In the genomic region with DNA sequence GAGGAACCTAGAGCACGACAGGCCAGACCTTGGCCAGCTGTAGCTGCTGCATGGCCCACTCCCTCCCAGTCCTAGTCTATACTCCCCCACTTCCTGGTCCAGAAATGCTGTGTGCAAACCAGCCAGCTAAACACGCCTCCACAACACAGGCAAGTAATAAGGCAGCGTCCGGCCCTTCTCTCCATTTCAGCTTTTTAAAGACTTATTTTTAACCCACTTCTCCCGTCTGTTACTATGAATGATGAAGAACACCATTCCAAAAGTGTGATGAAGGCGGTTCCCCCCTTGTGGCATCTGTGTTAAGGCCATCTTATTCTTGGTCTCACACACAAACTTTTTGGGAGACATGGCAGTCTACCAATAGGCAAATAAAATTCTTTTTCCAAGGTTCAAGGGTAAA, we compare ENCODE assay signal across 16 cellular contexts. TPM values are rescaled to one million over a fixed set of nuclear protein-coding genes. Genes with fewer than 3 reads are reported as not detected.
DNase-seq lines count a peak whose midpoint lies in the region; ATAC-seq and TF ChIP-seq lines count a peak whose summit lies in the region.
"Had no signal": no experiment of that assay in that cellular context is flagged by ENCODE, and none has a peak within 500 bp of the region (broad histone marks: within the 10 kb centered on the region; RNA-seq: fewer than 3 reads in every experiment).

No MANE protein-coding gene starts in this region.

- TF ChIP-seq CTCF in NB4 (IDR thresholded peaks at IDR 0.05; ENCODE audit: low read depth, low read length) (no peak), dorsolateral prefrontal cortex (IDR thresholded peaks at IDR 0.05 in 54 of 56, conservative IDR thresholded peaks at IDR 0.05 in 2 of 56; ENCODE audit: low read depth in 1 of 56, partially characterized antibody in 56 of 56) (peak in 2 of 56 donors; percentile 5 to 13), nephron (IDR thresholded peaks at IDR 0.05; ENCODE audit: unreplicated experiment in 3 of 3) (no peak), suprapubic skin (IDR thresholded peaks at IDR 0.05) (no peak)

- TF ChIP-seq EP300 in suprapubic skin (IDR thresholded peaks at IDR 0.05), result no peak

- intact Hi-C loops in dorsolateral prefrontal cortex (cut with DNase I), result loop anchor here in 1 of 2 donors (5.0 to 10.0 kb wide), 4 partner anchors 54 to 219 kb away; no protein-coding TSS in a partner anchor

- H3K27me3 ChIP-seq in dorsolateral prefrontal cortex (no peaks in the 10 kb centered on the region), suprapubic skin (no peaks in the 10 kb centered on the region)

- H3K27ac Mint-ChIP-seq in nephron, result peak overlapping the region in 1 of 3 experiments; percentile 8
- H3K27ac Mint-ChIP-seq: CD4-positive, alpha-beta T cell had no signal

- no peak overlapping the region for H3K4me3 ChIP-seq in NB4 (ENCODE audit: low read depth, low read length)
- H3K4me3 ChIP-seq in dorsolateral prefrontal cortex, result peak overlapping the region in 5 of 59 donors; percentile 8 to 21 (median 12)
- no peak overlapping the region for H3K4me3 ChIP-seq in suprapubic skin
- H3K4me3 ChIP-seq: GM23248, HAP-1 had no signal

- H3K27ac ChIP-seq in dorsolateral prefrontal cortex (peak overlapping the region in 40 of 59 donors; percentile 2 to 93 (median 59)), suprapubic skin (no peak overlapping the region)
- H3K27ac ChIP-seq: GM23248, HL-60 had no signal

- ATAC-seq in HG03521 (IDR thresholded peaks at IDR 0.05; ENCODE audit: unreplicated experiment), result no peak
- no peak for ATAC-seq in HG02678 (IDR thresholded peaks at IDR 0.05; ENCODE audit: unreplicated experiment)

- peaks cover 13% of the 10 kb centered on the region for H3K4me1 ChIP-seq in suprapubic skin
- H3K4me1 ChIP-seq: Caco-2 had no signal

- no peaks in the 10 kb centered on the region for H3K36me3 ChIP-seq in suprapubic skin
- H3K36me3 ChIP-seq: BE2C, HAP-1 had no signal

- peaks cover 14% of the 10 kb centered on the region for H3K27me3 Mint-ChIP-seq in nephron (ENCODE audit: low read depth)

- H3K4me3 Mint-ChIP-seq in nephron, result peak overlapping the region in 2 of 3 experiments; percentile 27 to 36

- H3K9me3 ChIP-seq in suprapubic skin, result no peaks in the 10 kb centered on the region
- H3K9me3 ChIP-seq: BE2C, Caco-2, HAP-1 had no signal

- peak; percentile 24 for DNase-seq in NB4 (ENCODE audit: low read depth)
- DNase-seq in dorsolateral prefrontal cortex, result no peak
- DNase-seq in suprapubic skin (ENCODE audit: low spot score in 2 of 2), result no peak
- DNase-seq: ACHN; BE2C; C1 segment of cervical spinal cord; Caco-2; CD4-positive, alpha-beta T cell; GM23248 had no signal

- H3K36me3 Mint-ChIP-seq in nephron (ENCODE audit: low read depth), result peaks cover 3% of the 10 kb centered on the region

- WGBS in suprapubic skin, result 75% methylated on average over 6 of the region's 6 CpGs

- TF ChIP-seq POLR2A in NB4 (IDR thresholded peaks at IDR 0.05; ENCODE audit: extremely low read depth, insufficient read length), result no peak
- no peak for TF ChIP-seq POLR2A in suprapubic skin (IDR thresholded peaks at IDR 0.05)

- peaks cover 18% of the 10 kb centered on the region for H3K4me1 Mint-ChIP-seq in nephron

- peaks cover 7% of the 10 kb centered on the region for H3K9me3 Mint-ChIP-seq in nephron
- H3K9me3 Mint-ChIP-seq: CD4-positive, alpha-beta T cell had no signal

RNA-seq across cellular contexts. Expression of a gene that starts 4.2 kb away (rescaled TPM):
- total RNA-seq in dorsolateral prefrontal cortex (100 to 1,000 TPM in 1 of 120 experiments, 10 to 100 TPM in 119; 40.4 to 101 (median 58.1) TPM), suprapubic skin (10 to 100 TPM in 2 of 4 donors, 1 to 10 TPM in 2; 9.4 to 13.8 (median 10.2) TPM)
- total RNA-seq: H4, HT1080 had no signal
